In genomic region chr2:12169721-12170120, GRCh38 we compare ENCODE assay signal across 8 cellular contexts.
DNase-seq lines count a peak whose midpoint lies in the region; ATAC-seq and TF ChIP-seq lines count a peak whose summit lies in the region.

No MANE protein-coding gene starts in this region.

- H3K36me3 Mint-ChIP-seq in chondrocyte (ENCODE audit: low read depth): no peaks in the 10 kb centered on the region

- no peak overlapping the region for H2BK5ac ChIP-seq in mesenchymal stem cell (ENCODE audit: low read depth, low read length, poor library complexity, severe bottlenecking)

- peak in 3 of 4 donors; percentile 45 to 83 (median 79) for TF ChIP-seq EP300 in upper lobe of left lung (IDR thresholded peaks at IDR 0.05)

- no peak overlapping the region for H3K4me2 ChIP-seq in mesenchymal stem cell (ENCODE audit: low read length, poor library complexity, severe bottlenecking)

- H2BK12ac ChIP-seq in mesenchymal stem cell (ENCODE audit: low read length in 2 of 2): peak overlapping the region in 1 of 2 experiments; percentile 93

- H3K4me3 Mint-ChIP-seq in chondrocyte (ENCODE audit: unreplicated experiment): no peak overlapping the region

- peak; percentile 61 to 74 for ATAC-seq in upper lobe of left lung (ENCODE audit: low FRiP score in 2 of 2)
- ATAC-seq in HG03280 (IDR thresholded peaks at IDR 0.05; ENCODE audit: unreplicated experiment): no peak

- TF ChIP-seq CTCF in chondrocyte (IDR thresholded peaks at IDR 0.05): no peak
- TF ChIP-seq CTCF in upper lobe of left lung (IDR thresholded peaks at IDR 0.05): no peak

- H3K4me1 ChIP-seq in mesenchymal stem cell (ENCODE audit: control insufficient read depth, insufficient read depth, low read depth, low read length) (peaks cover 2% of the 10 kb centered on the region), upper lobe of left lung (peaks cover 22 to 28% (median 25%) of the 10 kb centered on the region in 4 donors)

- H3K9me3 Mint-ChIP-seq in chondrocyte (ENCODE audit: low read depth): no peaks in the 10 kb centered on the region

- H2BK120ac ChIP-seq in mesenchymal stem cell (ENCODE audit: low read depth, low read length): peak overlapping the region; percentile 56

- no peak overlapping the region for H4K91ac ChIP-seq in mesenchymal stem cell (ENCODE audit: low read length)

- H3K18ac ChIP-seq in mesenchymal stem cell (ENCODE audit: low read depth in 1 of 2, low read length in 2 of 2): peak overlapping the region; percentile 17 to 71

- H3K27me3 ChIP-seq in mesenchymal stem cell (ENCODE audit: control insufficient read depth in 1 of 2, insufficient read depth in 1 of 2, low read length in 2 of 2): no peaks in the 10 kb centered on the region
- H3K27me3 ChIP-seq in upper lobe of left lung: no peaks in the 10 kb centered on the region

- H3K27me3 Mint-ChIP-seq in chondrocyte (ENCODE audit: low read depth): peaks cover 1% of the 10 kb centered on the region

- WGBS in mesenchymal stem cell: 38% methylated on average over 6 of the region's 6 CpGs
- WGBS in upper lobe of left lung, 2 donors: 37 to 48% methylated on average over 6 of the region's 6 CpGs

- H3K36me3 ChIP-seq in mesenchymal stem cell (ENCODE audit: control insufficient read depth in 1 of 2, insufficient read depth in 2 of 2, low read depth in 1 of 2, low read length in 2 of 2): no peaks in the 10 kb centered on the region
- no peaks in the 10 kb centered on the region for H3K36me3 ChIP-seq in upper lobe of left lung

- H3K79me1 ChIP-seq in mesenchymal stem cell (replicated peaks; ENCODE audit: low read length, poor library complexity, severe bottlenecking): no peaks in the 10 kb centered on the region

- no peak for TF ChIP-seq POLR2A in upper lobe of left lung (IDR thresholded peaks at IDR 0.05)

- peak overlapping the region; percentile 93 for H3K27ac Mint-ChIP-seq in chondrocyte (ENCODE audit: unreplicated experiment)

- peak; percentile 18 for DNase-seq in stimulated activated CD4-positive, alpha-beta T cell treated with anti-CD3 and anti-CD28 coated beads, Interleukin-4, amount 100 ng/mL, for 24 hours
- DNase-seq in stimulated activated CD4-positive, alpha-beta T cell treated with anti-CD3 and anti-CD28 coated beads, Interleukin-12 subunit alpha, Interleukin-12 subunit beta, amount 100 ng/mL, for 4 hours: no peak
- DNase-seq in chondrocyte (ENCODE audit: low spot score) (no peak), mesenchymal stem cell (peak; percentile 97), upper lobe of left lung (peak in 1 of 2 donors; percentile 55), NCI-H1694 treated with DMSO at 0.1 percent for 48 hours (lab: John Stamatoyannopoulos, UW) (no peak), cortex of kidney (lab: John Stamatoyannopoulos, UW) (no peak)

- no peak overlapping the region for H2BK15ac ChIP-seq in mesenchymal stem cell (ENCODE audit: low read depth, poor library complexity, severe bottlenecking)

- no peak overlapping the region for H3K23ac ChIP-seq in mesenchymal stem cell (ENCODE audit: low read length in 2 of 2)

- H3K14ac ChIP-seq in mesenchymal stem cell (ENCODE audit: low read length in 2 of 2): no peak overlapping the region

- no peaks in the 10 kb centered on the region for H3K9me3 ChIP-seq in mesenchymal stem cell (ENCODE audit: control insufficient read depth, low read length)
- H3K9me3 ChIP-seq in upper lobe of left lung: no peaks in the 10 kb centered on the region

- no peak overlapping the region for H2AFZ ChIP-seq in mesenchymal stem cell (ENCODE audit: low read depth, low read length)

- H3K27ac ChIP-seq in mesenchymal stem cell (ENCODE audit: low read length, poor library complexity, severe bottlenecking) (no peak overlapping the region), upper lobe of left lung (peak overlapping the region; percentile 64 to 79 (median 76))

- no peak overlapping the region for H4K8ac ChIP-seq in mesenchymal stem cell (ENCODE audit: low read length)

- no peak overlapping the region for H3K4me3 ChIP-seq in mesenchymal stem cell (ENCODE audit: insufficient read depth in 1 of 2, low read depth in 1 of 2, low read length in 2 of 2)
- H3K4me3 ChIP-seq in upper lobe of left lung: no peak overlapping the region

- H3K4ac ChIP-seq in mesenchymal stem cell (ENCODE audit: low read depth in 1 of 2, low read length in 2 of 2): peak overlapping the region in 1 of 2 experiments; percentile 87

- H3K9ac ChIP-seq in mesenchymal stem cell (ENCODE audit: low read length): peak overlapping the region; percentile 76

- H3K4me1 Mint-ChIP-seq in chondrocyte (ENCODE audit: low read depth): peaks cover 24% of the 10 kb centered on the region

- H2AK5ac ChIP-seq in mesenchymal stem cell (ENCODE audit: low read length, severe bottlenecking): no peak overlapping the region

Comparison
In these comparisons a context has a peak if more than half of its experiments do, and no peak if none do; other contexts are left out.
1. DNase-seq: peak in stimulated activated CD4-positive, alpha-beta T cell treated with anti-CD3 and anti-CD28 coated beads, Interleukin-4, amount 100 ng/mL, for 24 hours (single experiment) and mesenchymal stem cell (single experiment); none in stimulated activated CD4-positive, alpha-beta T cell treated with anti-CD3 and anti-CD28 coated beads, Interleukin-12 subunit alpha, Interleukin-12 subunit beta, amount 100 ng/mL, for 4 hours (single experiment), chondrocyte (single experiment), NCI-H1694 treated with DMSO at 0.1 percent for 48 hours (single experiment) and cortex of kidney (single experiment).